ENCODE assay signal across 1 cellular context in the genomic region with DNA sequence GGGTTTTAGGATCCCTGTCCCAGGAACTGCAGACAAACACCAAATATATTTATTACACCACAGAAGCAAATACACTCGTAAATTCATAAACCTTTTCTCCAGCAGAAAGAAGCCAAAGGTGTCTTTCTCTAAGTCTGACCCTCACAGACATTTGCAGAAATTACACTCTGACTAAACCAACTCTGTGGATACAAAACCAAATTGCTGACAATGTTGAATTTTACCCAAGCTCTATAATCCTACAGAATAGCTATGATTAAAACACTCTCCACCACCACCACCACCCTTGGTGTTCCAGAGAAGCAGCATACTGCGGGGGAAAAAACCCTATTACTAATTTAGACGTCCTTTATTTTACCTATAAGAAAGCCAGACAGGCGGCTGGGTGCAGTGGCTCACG.
TF ChIP-seq lines count a peak whose summit lies in the region.

No MANE protein-coding gene starts in this region.

TF ChIP-seq in liver, 16 proteins besides CTCF, POLR2A, EP300 and RAD21 (continued from another document):
- TF ChIP-seq, protein P1, sequence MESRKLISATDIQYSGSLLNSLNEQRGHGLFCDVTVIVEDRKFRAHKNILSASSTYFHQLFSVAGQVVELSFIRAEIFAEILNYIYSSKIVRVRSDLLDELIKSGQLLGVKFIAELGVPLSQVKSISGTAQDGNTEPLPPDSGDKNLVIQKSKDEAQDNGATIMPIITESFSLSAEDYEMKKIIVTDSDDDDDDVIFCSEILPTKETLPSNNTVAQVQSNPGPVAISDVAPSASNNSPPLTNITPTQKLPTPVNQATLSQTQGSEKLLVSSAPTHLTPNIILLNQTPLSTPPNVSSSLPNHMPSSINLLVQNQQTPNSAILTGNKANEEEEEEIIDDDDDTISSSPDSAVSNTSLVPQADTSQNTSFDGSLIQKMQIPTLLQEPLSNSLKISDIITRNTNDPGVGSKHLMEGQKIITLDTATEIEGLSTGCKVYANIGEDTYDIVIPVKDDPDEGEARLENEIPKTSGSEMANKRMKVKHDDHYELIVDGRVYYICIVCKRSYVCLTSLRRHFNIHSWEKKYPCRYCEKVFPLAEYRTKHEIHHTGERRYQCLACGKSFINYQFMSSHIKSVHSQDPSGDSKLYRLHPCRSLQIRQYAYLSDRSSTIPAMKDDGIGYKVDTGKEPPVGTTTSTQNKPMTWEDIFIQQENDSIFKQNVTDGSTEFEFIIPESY (IDR thresholded peaks at IDR 0.05): no peak
- no peak for TF ChIP-seq TAF1 (conservative IDR thresholded peaks at IDR 0.05)
- TF ChIP-seq, protein P2, sequence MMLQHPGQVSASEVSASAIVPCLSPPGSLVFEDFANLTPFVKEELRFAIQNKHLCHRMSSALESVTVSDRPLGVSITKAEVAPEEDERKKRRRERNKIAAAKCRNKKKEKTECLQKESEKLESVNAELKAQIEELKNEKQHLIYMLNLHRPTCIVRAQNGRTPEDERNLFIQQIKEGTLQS (IDR thresholded peaks at IDR 0.05): no peak
TF ChIP-seq in liver: peak in this region for 0.
